8 cellular contexts compared by ENCODE assay signal in the genomic region with DNA sequence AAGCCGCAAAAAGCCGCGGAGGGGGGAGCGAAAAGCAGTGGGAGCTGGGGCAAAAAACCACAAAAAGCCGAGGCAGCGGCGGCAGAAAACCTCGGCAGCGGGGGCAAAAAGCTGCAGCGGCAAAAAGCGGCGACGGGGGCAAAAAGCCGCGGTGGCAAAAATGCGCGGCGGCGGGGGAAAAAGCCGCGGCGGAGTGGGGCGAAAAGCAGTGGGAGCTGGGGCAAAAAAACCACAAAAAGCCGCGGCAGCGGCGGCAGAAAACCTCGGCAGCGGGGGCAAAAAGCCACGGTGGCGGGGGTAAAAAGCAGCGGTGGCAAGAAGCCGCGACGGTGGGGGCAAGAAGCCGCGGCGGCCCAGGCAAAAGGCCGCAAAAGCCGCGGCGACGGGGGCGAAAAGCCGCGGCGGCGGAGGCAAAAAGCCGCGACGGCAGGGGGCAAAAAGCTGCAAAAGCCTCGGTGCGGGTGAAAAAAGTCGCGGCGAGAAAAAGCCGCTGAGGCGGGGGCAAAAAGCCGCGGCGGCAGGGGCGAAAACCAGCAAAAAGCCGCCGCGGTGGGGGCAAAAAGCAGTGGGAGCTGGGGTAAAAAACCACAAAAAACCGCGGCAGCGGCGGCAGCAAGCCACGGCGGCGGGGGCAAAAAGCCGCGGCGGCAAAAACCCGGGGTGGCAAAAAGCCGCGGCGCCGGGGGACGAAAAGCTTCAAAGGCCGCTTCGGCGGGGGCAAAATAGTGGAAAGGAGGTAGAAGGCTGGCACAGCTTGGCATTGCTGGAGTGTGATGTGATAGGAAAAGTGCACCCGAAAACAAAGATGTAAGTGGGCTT.
DNase-seq lines count a peak whose midpoint lies in the region; ATAC-seq and TF ChIP-seq lines count a peak whose summit lies in the region.

No MANE protein-coding gene starts in this region.

- POLR2A ChIA-PET in HEK293 (lab: Yijun Ruan, JAX) = interaction anchor here (0.7 to 0.9 kb wide), 2 partner anchors 136 to 208 kb away, joined by 3 read pairs; a partner anchor contains a TSS

- CTCF ChIA-PET in HEK293 (lab: Yijun Ruan, JAX) = interaction anchor here (0.6 kb wide), 1 partner anchor 300 kb away, joined by 3 read pairs; no protein-coding TSS in a partner anchor

- DNase-seq in foreskin fibroblast = peak in 1 of 2 donors; percentile 5
- peak; percentile 47 for DNase-seq in sigmoid colon
- no peak for DNase-seq in OCI-M2 (lab: John Stamatoyannopoulos, UW; ENCODE audit: unreplicated experiment)
- DNase-seq in midbrain (lab: John Stamatoyannopoulos, UW) = no peak

- no peaks in the 10 kb centered on the region for H3K9me2 ChIP-seq in SU-DHL-6 (replicated peaks; ENCODE audit: insufficient read depth, low read length)

- peak overlapping the region; percentile 98 for H2AFZ ChIP-seq in SU-DHL-6 (ENCODE audit: low read depth, low read length, severe bottlenecking)

- no peaks in the 10 kb centered on the region for H4K20me1 ChIP-seq in SU-DHL-6 (ENCODE audit: low read depth, low read length)

- H3K9me3 ChIP-seq in HEK293 (ENCODE audit: control insufficient read depth, insufficient read depth, low read depth, low read length) (no peaks in the 10 kb centered on the region), SU-DHL-6 (ENCODE audit: insufficient read depth, low read length) (peaks cover 3% of the 10 kb centered on the region; the same call in 1 of the 2 replicates), sigmoid colon (no peaks in the 10 kb centered on the region)

- intact Hi-C loops in sigmoid colon (cut with DNase I) = no loop called here

- 0 out of 2 replicates have a peak, but pooled peaks cover 3% of the 10 kb centered on the region for H3K27me3 ChIP-seq in SU-DHL-6 (ENCODE audit: low read length)
- peaks cover 6 to 43% (median 27%) of the 10 kb centered on the region in 3 donors for H3K27me3 ChIP-seq in sigmoid colon

- whole genome bisulfite sequencing in sigmoid colon, 2 donors = 1% methylated on average over 85 of the region's 85 CpGs

- H3K4me1 ChIP-seq in HEK293 (ENCODE audit: control insufficient read depth, insufficient read depth, low read length) = no peaks in the 10 kb centered on the region; the same call in 1 of the 2 replicates
- peaks cover 0 to 18% (median 11%) of the 10 kb centered on the region in 4 donors for H3K4me1 ChIP-seq in sigmoid colon

- peak overlapping the region; percentile 79 for H3K9ac ChIP-seq in SU-DHL-6 (ENCODE audit: low read length)

- peak overlapping the region; percentile 79 for H3K4me2 ChIP-seq in SU-DHL-6 (ENCODE audit: low read depth, low read length, poor library complexity, severe bottlenecking)

- H3K27ac ChIP-seq in HEK293 (ENCODE audit: extremely low read depth, low read depth, low read length) (peak overlapping the region; percentile 31; the same call in 1 of the 2 replicates), SU-DHL-6 (ENCODE audit: low read depth, low read length) (no peak overlapping the region), sigmoid colon (no peak overlapping the region)

- TF ChIP-seq EP300 in sigmoid colon (IDR thresholded peaks at IDR 0.05) = no peak

- H3K36me3 ChIP-seq in HEK293 (ENCODE audit: control insufficient read depth in 2 of 2, insufficient read depth in 1 of 2, low read length in 2 of 2) (no peaks in the 10 kb centered on the region), SU-DHL-6 (ENCODE audit: low read length) (peaks cover 4% of the 10 kb centered on the region; the same call in 1 of the 2 replicates), sigmoid colon (no peaks in the 10 kb centered on the region)

- no peaks in the 10 kb centered on the region for H3K79me2 ChIP-seq in SU-DHL-6 (ENCODE audit: insufficient read depth, low read length)

- TF ChIP-seq CTCF in HEK293 (tag by site-specific recombination; IDR thresholded peaks at IDR 0.05) (no peak), SU-DHL-6 (IDR thresholded peaks at IDR 0.05; ENCODE audit: insufficient read depth, low read length, poor library complexity, severe bottlenecking) (no peak), foreskin fibroblast (IDR thresholded peaks at IDR 0.05; ENCODE audit: low read depth, low read length) (no peak), sigmoid colon (IDR thresholded peaks at IDR 0.05) (no peak)

- no peak for TF ChIP-seq POLR2A in sigmoid colon (IDR thresholded peaks at IDR 0.05)

- peaks cover 13% of the 10 kb centered on the region for H3F3A ChIP-seq in SU-DHL-6 (ENCODE audit: insufficient read depth)

- ATAC-seq in HG02642 (IDR thresholded peaks at IDR 0.05; ENCODE audit: poor library complexity, unreplicated experiment) (no peak), HG03097 (IDR thresholded peaks at IDR 0.05; ENCODE audit: low FRiP score, unreplicated experiment) (no peak)

- peak overlapping the region; percentile 52 for H3K4me3 ChIP-seq in HEK293 (ENCODE audit: low read depth, low read length)
- H3K4me3 ChIP-seq in SU-DHL-6 (ENCODE audit: insufficient read depth, low read length, poor library complexity, severe bottlenecking) = peak overlapping the region; percentile 90
- peak overlapping the region; percentile 19 to 24 for H3K4me3 ChIP-seq in foreskin fibroblast (ENCODE audit: low read depth in 1 of 2, low read length in 2 of 2)
- H3K4me3 ChIP-seq in sigmoid colon = peak overlapping the region; percentile 23 to 52 (median 41)

TF ChIP-seq in HEK293, 187 proteins besides CTCF, POLR2A, EP300 and RAD21 (continues in another document):
- TF ChIP-seq, protein P1, sequence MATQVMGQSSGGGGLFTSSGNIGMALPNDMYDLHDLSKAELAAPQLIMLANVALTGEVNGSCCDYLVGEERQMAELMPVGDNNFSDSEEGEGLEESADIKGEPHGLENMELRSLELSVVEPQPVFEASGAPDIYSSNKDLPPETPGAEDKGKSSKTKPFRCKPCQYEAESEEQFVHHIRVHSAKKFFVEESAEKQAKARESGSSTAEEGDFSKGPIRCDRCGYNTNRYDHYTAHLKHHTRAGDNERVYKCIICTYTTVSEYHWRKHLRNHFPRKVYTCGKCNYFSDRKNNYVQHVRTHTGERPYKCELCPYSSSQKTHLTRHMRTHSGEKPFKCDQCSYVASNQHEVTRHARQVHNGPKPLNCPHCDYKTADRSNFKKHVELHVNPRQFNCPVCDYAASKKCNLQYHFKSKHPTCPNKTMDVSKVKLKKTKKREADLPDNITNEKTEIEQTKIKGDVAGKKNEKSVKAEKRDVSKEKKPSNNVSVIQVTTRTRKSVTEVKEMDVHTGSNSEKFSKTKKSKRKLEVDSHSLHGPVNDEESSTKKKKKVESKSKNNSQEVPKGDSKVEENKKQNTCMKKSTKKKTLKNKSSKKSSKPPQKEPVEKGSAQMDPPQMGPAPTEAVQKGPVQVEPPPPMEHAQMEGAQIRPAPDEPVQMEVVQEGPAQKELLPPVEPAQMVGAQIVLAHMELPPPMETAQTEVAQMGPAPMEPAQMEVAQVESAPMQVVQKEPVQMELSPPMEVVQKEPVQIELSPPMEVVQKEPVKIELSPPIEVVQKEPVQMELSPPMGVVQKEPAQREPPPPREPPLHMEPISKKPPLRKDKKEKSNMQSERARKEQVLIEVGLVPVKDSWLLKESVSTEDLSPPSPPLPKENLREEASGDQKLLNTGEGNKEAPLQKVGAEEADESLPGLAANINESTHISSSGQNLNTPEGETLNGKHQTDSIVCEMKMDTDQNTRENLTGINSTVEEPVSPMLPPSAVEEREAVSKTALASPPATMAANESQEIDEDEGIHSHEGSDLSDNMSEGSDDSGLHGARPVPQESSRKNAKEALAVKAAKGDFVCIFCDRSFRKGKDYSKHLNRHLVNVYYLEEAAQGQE (tag by site-specific recombination; IDR thresholded peaks at IDR 0.05) = no peak
- TF ChIP-seq, protein P2, sequence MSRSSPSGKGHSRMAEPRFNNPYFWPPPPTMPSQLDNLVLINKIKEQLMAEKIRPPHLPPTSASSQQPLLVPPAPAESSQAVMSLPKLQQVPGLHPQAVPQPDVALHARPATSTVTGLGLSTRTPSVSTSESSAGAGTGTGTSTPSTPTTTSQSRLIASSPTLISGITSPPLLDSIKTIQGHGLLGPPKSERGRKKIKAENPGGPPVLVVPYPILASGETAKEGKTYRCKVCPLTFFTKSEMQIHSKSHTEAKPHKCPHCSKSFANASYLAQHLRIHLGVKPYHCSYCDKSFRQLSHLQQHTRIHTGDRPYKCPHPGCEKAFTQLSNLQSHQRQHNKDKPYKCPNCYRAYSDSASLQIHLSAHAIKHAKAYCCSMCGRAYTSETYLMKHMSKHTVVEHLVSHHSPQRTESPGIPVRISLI (tag by site-specific recombination; IDR thresholded peaks at IDR 0.05) = no peak
- TF ChIP-seq ZNF335 (tag by site-specific recombination; conservative IDR thresholded peaks at IDR 0.05) (peak; percentile 47), ZNF174 (tag by site-specific recombination; IDR thresholded peaks at IDR 0.05) (no peak), TCF7L2 (IDR thresholded peaks at IDR 0.05; ENCODE audit: borderline replicate concordance, low read depth, low read length) (no peak), ZXDB (tag by site-specific recombination; IDR thresholded peaks at IDR 0.05) (no peak), GLIS2 (tag by site-specific recombination; IDR thresholded peaks at IDR 0.05) (peak; percentile 17; the same call in 1 of the 2 replicates)
- TF ChIP-seq, protein P3, sequence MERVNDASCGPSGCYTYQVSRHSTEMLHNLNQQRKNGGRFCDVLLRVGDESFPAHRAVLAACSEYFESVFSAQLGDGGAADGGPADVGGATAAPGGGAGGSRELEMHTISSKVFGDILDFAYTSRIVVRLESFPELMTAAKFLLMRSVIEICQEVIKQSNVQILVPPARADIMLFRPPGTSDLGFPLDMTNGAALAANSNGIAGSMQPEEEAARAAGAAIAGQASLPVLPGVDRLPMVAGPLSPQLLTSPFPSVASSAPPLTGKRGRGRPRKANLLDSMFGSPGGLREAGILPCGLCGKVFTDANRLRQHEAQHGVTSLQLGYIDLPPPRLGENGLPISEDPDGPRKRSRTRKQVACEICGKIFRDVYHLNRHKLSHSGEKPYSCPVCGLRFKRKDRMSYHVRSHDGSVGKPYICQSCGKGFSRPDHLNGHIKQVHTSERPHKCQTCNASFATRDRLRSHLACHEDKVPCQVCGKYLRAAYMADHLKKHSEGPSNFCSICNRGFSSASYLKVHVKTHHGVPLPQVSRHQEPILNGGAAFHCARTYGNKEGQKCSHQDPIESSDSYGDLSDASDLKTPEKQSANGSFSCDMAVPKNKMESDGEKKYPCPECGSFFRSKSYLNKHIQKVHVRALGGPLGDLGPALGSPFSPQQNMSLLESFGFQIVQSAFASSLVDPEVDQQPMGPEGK (tag by site-specific recombination; IDR thresholded peaks at IDR 0.05) = peak; percentile 60

Comparison
In these comparisons a context has a peak if more than half of its experiments do, and no peak if none do; other contexts are left out.
1. H3K4me3 ChIP-seq: peak in every context shown above with its lines; median percentile 90 in SU-DHL-6; 52 in HEK293; 41 in sigmoid colon; 22 in foreskin fibroblast.